Comparison of ENCODE assay signal across 23 cellular contexts in the genomic region with DNA sequence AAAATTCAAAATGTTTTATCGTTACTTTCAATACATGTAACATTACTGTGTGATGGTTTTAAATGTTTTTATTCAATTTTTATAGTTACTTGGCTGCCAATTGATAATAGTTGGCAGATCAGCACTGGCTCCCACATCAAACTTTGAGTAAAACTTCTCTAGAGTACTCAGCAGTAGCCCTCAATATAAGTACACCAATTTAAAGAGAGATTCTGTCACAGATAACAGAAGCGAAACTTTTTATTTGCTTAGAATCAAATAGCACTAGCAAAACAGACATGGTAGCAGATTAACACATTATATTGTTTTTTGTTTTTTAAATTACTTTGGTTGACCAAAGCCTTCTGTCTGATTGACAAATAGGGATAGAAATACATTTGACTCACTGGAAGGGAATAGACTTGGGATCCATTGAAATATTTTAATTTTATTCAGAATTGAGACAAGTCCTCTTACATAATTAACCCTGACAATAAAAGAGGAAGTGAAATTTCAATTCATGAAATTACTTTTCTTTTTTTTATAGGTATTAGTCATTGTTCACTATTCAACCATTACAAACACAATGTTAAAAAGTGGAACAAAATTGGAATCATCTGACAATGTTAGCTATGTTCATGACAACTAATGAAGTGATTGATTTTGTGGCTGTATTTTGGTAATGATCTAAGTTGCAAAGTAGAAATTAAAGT.
"Had no signal": no experiment of that assay in that cellular context is flagged by ENCODE, and none has a peak within 500 bp of the region (broad histone marks: within the 10 kb centered on the region; RNA-seq: fewer than 3 reads in every experiment).

No MANE protein-coding gene starts in this region.

- H3K4me3 ChIP-seq: dorsolateral prefrontal cortex, lung, right lobe of liver, stomach, thyroid gland, vagina had no signal

- H3K27me3 ChIP-seq: neutrophil, right lobe of liver, stomach, thyroid gland, vagina had no signal

- ATAC-seq: left lobe of liver; natural killer cell treated with Interleukin-12 subunit alpha and Interleukin-12 subunit beta and Interleukin-15 and Interleukin-18, amount 100 ng/mL, for 72 hours; right lobe of liver; stimulated activated effector memory CD8-positive, alpha-beta T cell treated with anti-CD3 and anti-CD28 coated beads, Interleukin-12 subunit alpha, Interleukin-12 subunit beta, amount 100 ng/mL, for 72 hours had no signal

- H3K27ac ChIP-seq: dorsolateral prefrontal cortex, neutrophil, parathyroid adenoma, right lobe of liver, stomach, thyroid gland, vagina had no signal

- H3K4me1 ChIP-seq: parathyroid adenoma, right lobe of liver, stomach, thyroid gland, vagina had no signal

- FAIRE-seq: frontal cortex, keratinocyte had no signal

- H3K27ac Mint-ChIP-seq: memory B cell; naive B cell; natural killer cell treated with Interleukin-12 subunit alpha and Interleukin-12 subunit beta and Interleukin-15 and Interleukin-18, amount 100 ng/mL, for 72 hours; progenitor cell of endocrine pancreas; stimulated activated effector memory CD8-positive, alpha-beta T cell treated with anti-CD3 and anti-CD28 coated beads, Interleukin-12 subunit alpha, Interleukin-12 subunit beta, amount 100 ng/mL, for 72 hours had no signal

- DNase-seq: dorsolateral prefrontal cortex; effector CD4-positive, alpha-beta T cell; hypothalamus; naive B cell; right lobe of liver; stimulated activated CD4-positive, alpha-beta T cell treated with anti-CD3 and anti-CD28 coated beads, Interleukin-2, amount 100 ng/mL, for 24 hours; stimulated activated CD4-positive, alpha-beta T cell treated with anti-CD3 and anti-CD28 coated beads, Interleukin-4, amount 100 ng/mL, for 24 hours; stimulated activated naive CD4-positive, alpha-beta T cell treated with Interleukin-2 at 50 U/mL for 16 hours; stomach; thyroid gland; trophoblast cell had no signal

- H3K9me3 Mint-ChIP-seq: memory B cell, neural crest cell had no signal

- H3K36me3 ChIP-seq: neutrophil, right lobe of liver, stomach, thyroid gland, vagina had no signal

- H3K4me1 Mint-ChIP-seq: memory B cell; naive B cell; neural crest cell; stimulated activated effector memory CD8-positive, alpha-beta T cell treated with anti-CD3 and anti-CD28 coated beads, Interleukin-12 subunit alpha, Interleukin-12 subunit beta, amount 100 ng/mL, for 72 hours had no signal

- H3K9me3 ChIP-seq: neutrophil, right lobe of liver, stomach, thyroid gland, vagina had no signal

- H3K4me3 Mint-ChIP-seq: memory B cell; naive B cell; natural killer cell treated with Interleukin-12 subunit alpha and Interleukin-12 subunit beta and Interleukin-15 and Interleukin-18, amount 100 ng/mL, for 72 hours; neural crest cell; stimulated activated effector memory CD8-positive, alpha-beta T cell treated with anti-CD3 and anti-CD28 coated beads, Interleukin-12 subunit alpha, Interleukin-12 subunit beta, amount 100 ng/mL, for 72 hours had no signal

- H3K27me3 Mint-ChIP-seq: memory B cell; naive B cell; natural killer cell treated with Interleukin-12 subunit alpha and Interleukin-12 subunit beta and Interleukin-15 and Interleukin-18, amount 100 ng/mL, for 72 hours; progenitor cell of endocrine pancreas had no signal

- H3K36me3 Mint-ChIP-seq: memory B cell; naive B cell; natural killer cell treated with Interleukin-12 subunit alpha and Interleukin-12 subunit beta and Interleukin-15 and Interleukin-18, amount 100 ng/mL, for 72 hours; stimulated activated effector memory CD8-positive, alpha-beta T cell treated with anti-CD3 and anti-CD28 coated beads, Interleukin-12 subunit alpha, Interleukin-12 subunit beta, amount 100 ng/mL, for 72 hours had no signal
